Comparison of ENCODE assay signal across 8 cellular contexts in the genomic region with DNA sequence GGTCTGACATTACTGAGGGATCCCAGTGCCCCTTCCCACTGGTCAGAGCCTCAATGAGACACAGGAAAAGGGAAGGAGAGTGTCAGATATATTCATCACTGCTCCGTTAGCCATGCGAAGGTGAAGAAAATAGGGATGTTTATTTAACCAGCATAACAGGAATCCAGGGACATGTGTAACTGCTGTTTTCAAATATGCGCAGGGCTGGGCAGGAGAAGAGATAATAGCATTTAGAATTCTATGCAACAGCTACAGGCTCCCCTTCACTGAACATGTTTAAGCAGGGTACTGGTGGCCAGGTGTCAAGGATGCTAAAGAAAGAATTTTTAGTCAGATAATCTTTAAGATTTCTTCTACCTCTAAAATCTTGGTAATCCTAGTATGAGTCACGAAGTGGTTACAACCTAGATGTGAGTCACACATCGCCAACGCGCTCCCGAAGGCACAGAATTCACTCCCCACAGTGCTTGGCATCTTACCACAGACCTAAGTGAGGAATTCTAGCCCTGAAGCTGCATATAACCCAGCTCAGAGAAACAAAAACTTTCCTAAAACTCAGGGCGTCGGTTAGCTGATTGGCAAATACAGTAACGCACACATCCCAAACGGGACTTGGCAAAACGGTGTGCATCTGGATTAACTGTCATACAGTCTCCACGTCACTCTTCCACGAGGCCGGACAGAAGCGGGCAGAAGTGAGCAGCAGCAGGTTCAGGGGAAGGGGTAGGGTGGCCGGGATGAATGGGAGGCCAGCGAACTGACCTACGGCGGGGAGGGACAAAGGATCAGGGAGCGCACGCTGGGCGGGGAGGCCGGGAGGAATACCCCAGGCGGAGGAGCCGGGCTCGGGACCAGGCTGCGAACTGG. TPM values are rescaled to one million over a fixed set of nuclear protein-coding genes. Genes with fewer than 3 reads are reported as not detected.
DNase-seq lines count a peak whose midpoint lies in the region; ATAC-seq, FAIRE-seq and TF ChIP-seq lines count a peak whose summit lies in the region.

No MANE protein-coding gene starts in this region.

- FAIRE-seq in HTR-8/SVneo (lab: Jason Lieb, UNC), result peak; percentile 84

- no peaks in the 10 kb centered on the region for H3K9me3 Mint-ChIP-seq in CD8-positive, alpha-beta T cell

- peak overlapping the region; percentile 47 for H3K27ac ChIP-seq in CD8-positive, alpha-beta T cell (ENCODE audit: low read depth, low read length)
- H3K27ac ChIP-seq in SK-N-MC (no peak overlapping the region), left ventricle myocardium inferior (replicated peaks) (peak overlapping the region; percentile 96)

- H3K36me3 Mint-ChIP-seq in CD8-positive, alpha-beta T cell, result peaks cover 6% of the 10 kb centered on the region

- CTCF ChIA-PET in CD8-positive, alpha-beta T cell (lab: Charles Lee), result no interaction called here

- peaks cover 12% of the 10 kb centered on the region for H3K27me3 Mint-ChIP-seq in CD8-positive, alpha-beta T cell (ENCODE audit: low read depth)

- peak overlapping the region; percentile 84 for H3K9ac ChIP-seq in SK-N-MC (ENCODE audit: insufficient read length)

- H3K4me1 Mint-ChIP-seq in CD8-positive, alpha-beta T cell (ENCODE audit: low read depth), result peaks cover 26% of the 10 kb centered on the region

- H3K4me3 Mint-ChIP-seq in CD8-positive, alpha-beta T cell, result peak overlapping the region; percentile 95

- ATAC-seq in CD8-positive, alpha-beta T cell, result peak; percentile 10
- peak; percentile 31 for ATAC-seq in GM21381 (IDR thresholded peaks at IDR 0.05; ENCODE audit: unreplicated experiment)

- no peaks in the 10 kb centered on the region for H3K9me3 ChIP-seq in CD8-positive, alpha-beta T cell (ENCODE audit: low read length)
- H3K9me3 ChIP-seq in SK-N-MC (ENCODE audit: low read depth, low read length), result no peaks in the 10 kb centered on the region
- H3K9me3 ChIP-seq in left ventricle myocardium inferior (replicated peaks), result no peaks in the 10 kb centered on the region

- peak overlapping the region; percentile 88 for H3K27ac Mint-ChIP-seq in CD8-positive, alpha-beta T cell

- POLR2A ChIA-PET in CD8-positive, alpha-beta T cell (lab: Charles Lee), result no interaction called here

- peaks cover 7% of the 10 kb centered on the region for H3K4me1 ChIP-seq in CD8-positive, alpha-beta T cell (ENCODE audit: insufficient read depth, low read length)
- H3K4me1 ChIP-seq in left ventricle myocardium inferior, result peaks cover 65% of the 10 kb centered on the region

- DNase-seq in CD8-positive, alpha-beta T cell, result peak in 6 of 7 experiments; percentile 12 to 56 (median 47)
- DNase-seq in HTR-8/SVneo (ENCODE audit: insufficient read length, low spot score), result peak; percentile 83
- peak; percentile 34 for DNase-seq in SK-N-MC (ENCODE audit: low read depth, low spot score)
- peak in 34 of 56 donors; percentile 2 to 75 (median 32) for DNase-seq in amygdala (lab: John Stamatoyannopoulos, UW)
- DNase-seq in left ventricle myocardium inferior, result peak; percentile 46
- peak; percentile 85 for DNase-seq in posterior vena cava (ENCODE audit: low spot score)
- DNase-seq in NCI-H2029 (lab: John Stamatoyannopoulos, UW), result no peak

- intact Hi-C loops in CD8-positive, alpha-beta T cell (cut with DNase I, micrococcal nuclease), result loop anchor here (2.0 to 10.0 kb wide), 4 partner anchors 77 to 1243 kb away; partner anchors contain the start of genes ABITRAM (in 1 of the 2), ELP1 (in 1 of the 2) and TXN (in 1 of the 2)
- intact Hi-C loops in left ventricle myocardium inferior (cut with micrococcal nuclease) (loop anchor here (5.0 kb wide), 1 partner anchor 40 kb away; no protein-coding TSS in a partner anchor), posterior vena cava (cut with DNase I) (no loop called here)

- no peaks in the 10 kb centered on the region for H3K27me3 ChIP-seq in CD8-positive, alpha-beta T cell (ENCODE audit: insufficient read depth, low read length)
- H3K27me3 ChIP-seq in left ventricle myocardium inferior (ENCODE audit: low read depth), result no peaks in the 10 kb centered on the region

- no peak for TF ChIP-seq CTCF in CD8-positive, alpha-beta T cell (IDR thresholded peaks at IDR 0.05)
- no peak for TF ChIP-seq CTCF in left ventricle myocardium inferior (IDR thresholded peaks at IDR 0.05; ENCODE audit: borderline replicate concordance)

- peak overlapping the region; percentile 45 for H3K4me3 ChIP-seq in CD8-positive, alpha-beta T cell (ENCODE audit: low read depth, low read length)
- peak overlapping the region; percentile 79 for H3K4me3 ChIP-seq in SK-N-MC
- H3K4me3 ChIP-seq in left ventricle myocardium inferior, result peak overlapping the region; percentile 87

- H3K36me3 ChIP-seq in CD8-positive, alpha-beta T cell (ENCODE audit: insufficient read depth, low read length), result no peaks in the 10 kb centered on the region
- H3K36me3 ChIP-seq in SK-N-MC (ENCODE audit: insufficient read depth, low read length) (no peaks in the 10 kb centered on the region), left ventricle myocardium inferior (no peaks in the 10 kb centered on the region)

RNA-seq across cellular contexts. Expression of gene CTNNAL1, which starts 1.1 kb away (rescaled TPM):
- total RNA-seq in CD8-positive, alpha-beta T cell, result 1 to 10 TPM; 4.5 to 4.8 TPM
- 78.2 TPM for total RNA-seq in left ventricle myocardium inferior
- total RNA-seq in posterior vena cava, result 10 to 100 TPM; 36.6 to 67.8 TPM

Comparison
In these comparisons a context has a peak if more than half of its experiments do, and no peak if none do; other contexts are left out.
1. RNA of gene CTNNAL1, which starts 1.1 kb away (total RNA-seq): 78.2 TPM in left ventricle myocardium inferior (single experiment) and 36.6 to 67.8 TPM in posterior vena cava; 4.5 to 4.8 TPM in CD8-positive, alpha-beta T cell; every median in the first group is over 4 times any median in the second.
2. intact Hi-C loops: an anchor here in CD8-positive, alpha-beta T cell (2.0 to 10.0 kb wide) and left ventricle myocardium inferior (5.0 kb wide); none called in posterior vena cava.
3. Peak in every context shown above with its lines, with median percentiles within 50 percentile points of each other: H3K4me3 ChIP-seq.